Comparison of ENCODE assay signal across 26 cellular contexts in genomic region chrX:131801066-131801465, GRCh38.
"Had no signal": no experiment of that assay in that cellular context is flagged by ENCODE, and none has a peak within 500 bp of the region (broad histone marks: within the 10 kb centered on the region; RNA-seq: fewer than 3 reads in every experiment).

No MANE protein-coding gene starts in this region.

- H3K4me2 ChIP-seq: SK-N-SH had no signal

- H3K36me3 Mint-ChIP-seq: activated naive CD8-positive, alpha-beta T cell; IgD-negative memory B cell had no signal

- H3K27ac ChIP-seq: breast epithelium, Peyer's patch, RWPE1, SJCRH30 had no signal

- H3K4me3 Mint-ChIP-seq: activated naive CD4-positive, alpha-beta T cell treated with anti-CD3 and anti-CD28 coated beads for 36 hours; activated naive CD8-positive, alpha-beta T cell; activated T-cell treated with anti-CD3 and anti-CD28 coated beads, Interleukin-2, amount 50 U/mL, for 4 hours had no signal

- H3K4me1 ChIP-seq: breast epithelium, Peyer's patch, SJCRH30 had no signal

- H3K4me3 ChIP-seq: breast epithelium, Peyer's patch, SJCRH30 had no signal

- ATAC-seq: activated CD4-positive, CD25-positive, alpha-beta regulatory T cell treated with anti-CD3 and anti-CD28 coated beads, Interleukin-2, amount 50 U/mL, for 24 hours; activated T-cell treated with anti-CD3 and anti-CD28 coated beads, Interleukin-2, amount 50 U/mL, for 4 hours had no signal

- H3K36me3 ChIP-seq: breast epithelium, Peyer's patch, SJCRH30 had no signal

- H3K27me3 Mint-ChIP-seq: activated naive CD8-positive, alpha-beta T cell had no signal

- H3K9me3 Mint-ChIP-seq: activated naive CD4-positive, alpha-beta T cell treated with anti-CD3 and anti-CD28 coated beads for 36 hours; activated T-cell treated with anti-CD3 and anti-CD28 coated beads, Interleukin-2, amount 50 U/mL, for 4 hours; IgD-negative memory B cell had no signal

- H3K9ac ChIP-seq: SK-N-SH had no signal

- H3K9me3 ChIP-seq: breast epithelium, Peyer's patch, SJCRH30, SK-N-SH had no signal

- DNase-seq: activated CD4-positive, alpha-beta T cell treated with anti-CD3 and anti-CD28 coated beads for 48 hours; activated CD4-positive, alpha-beta T cell treated with anti-CD3 and anti-CD28 coated beads, Interleukin-2, amount 50 U/mL, for 4 hours; activated CD8-positive, alpha-beta memory T cell treated with anti-CD3 and anti-CD28 coated beads for 24 hours; activated effector memory CD4-positive, alpha-beta T cell treated with anti-CD3 and anti-CD28 coated beads, Interleukin-2, amount 50 U/mL, for 16 hours; activated naive CD4-positive, alpha-beta T cell treated with anti-CD3 and anti-CD28 coated beads for 36 hours; activated T-cell treated with anti-CD3 and anti-CD28 coated beads, Interleukin-2, amount 50 U/mL, for 4 hours; central memory CD4-positive, alpha-beta T cell; KG1; NCI-H1092 treated with DMSO at 0.1 percent for 48 hours; NCI-H1417 treated with DMSO at 0.1 percent for 48 hours; NCI-H1694; NCI-H2029; NCI-H2107; NCI-H510A treated with DMSO at 0.1 percent for 48 hours; NCI-H69; NK-92 treated with Interleukin-12 subunit alpha and Interleukin-12 subunit beta, amount 100 ng/mL, for 24 hours; Peyer's patch; Right ventricle myocardium superior; SJCRH30; SK-N-SH; T-helper 1 cell had no signal

- H3K27me3 ChIP-seq: Peyer's patch, SJCRH30 had no signal

- H3K27ac Mint-ChIP-seq: activated naive CD4-positive, alpha-beta T cell treated with anti-CD3 and anti-CD28 coated beads for 36 hours; activated naive CD8-positive, alpha-beta T cell; IgD-negative memory B cell had no signal
